In genomic region chr15:64132217-64132616, GRCh38 we compare ENCODE assay signal across 14 cellular contexts.
"Had no signal": no experiment of that assay in that cellular context is flagged by ENCODE, and none has a peak within 500 bp of the region (broad histone marks: within the 10 kb centered on the region; RNA-seq: fewer than 3 reads in every experiment).

No MANE protein-coding gene starts in this region.

- H3K27me3 ChIP-seq: breast epithelium, neutrophil, pancreas, sigmoid colon, tibial artery had no signal

- H3K4me1 Mint-ChIP-seq: stimulated activated effector memory CD8-positive, alpha-beta T cell treated with anti-CD3 and anti-CD28 coated beads, Interleukin-12 subunit alpha, Interleukin-12 subunit beta, amount 100 ng/mL, for 72 hours had no signal

- H3K9me3 ChIP-seq: breast epithelium, neutrophil, pancreas, sigmoid colon, tibial artery had no signal

- H3K4me3 ChIP-seq: breast epithelium, pancreas, sigmoid colon, tibial artery had no signal

- ATAC-seq: effector memory CD8-positive, alpha-beta T cell; naive thymus-derived CD4-positive, alpha-beta T cell; pancreas; stimulated activated effector memory CD8-positive, alpha-beta T cell treated with anti-CD3 and anti-CD28 coated beads, Interleukin-12 subunit alpha, Interleukin-12 subunit beta, amount 100 ng/mL, for 72 hours had no signal

- H3K4me3 Mint-ChIP-seq: effector memory CD8-positive, alpha-beta T cell; naive thymus-derived CD4-positive, alpha-beta T cell; stimulated activated effector memory CD8-positive, alpha-beta T cell treated with anti-CD3 and anti-CD28 coated beads, Interleukin-12 subunit alpha, Interleukin-12 subunit beta, amount 100 ng/mL, for 72 hours had no signal

- H3K9me3 Mint-ChIP-seq: effector memory CD8-positive, alpha-beta T cell; naive thymus-derived CD4-positive, alpha-beta T cell; stimulated activated effector memory CD8-positive, alpha-beta T cell treated with anti-CD3 and anti-CD28 coated beads, Interleukin-12 subunit alpha, Interleukin-12 subunit beta, amount 100 ng/mL, for 72 hours had no signal

- H3K27ac ChIP-seq: breast epithelium, neutrophil, pancreas, sigmoid colon, tibial artery had no signal

- H3K4me1 ChIP-seq: breast epithelium, pancreas, tibial artery had no signal

- H3K27me3 Mint-ChIP-seq: effector memory CD8-positive, alpha-beta T cell; naive thymus-derived CD4-positive, alpha-beta T cell had no signal

- DNase-seq: activated CD4-positive, alpha-beta T cell treated with anti-CD3 and anti-CD28 coated beads, Interleukin-2, amount 50 U/mL, for 4 hours; activated naive CD4-positive, alpha-beta T cell; dermis blood vessel endothelial cell; effector memory CD8-positive, alpha-beta T cell; islet precursor cell; naive thymus-derived CD4-positive, alpha-beta T cell; pancreas; sigmoid colon; stimulated activated CD4-positive, alpha-beta T cell treated with anti-CD3 and anti-CD28 coated beads, Interleukin-4, amount 100 ng/mL, for 24 hours; SW 1271; tibial artery had no signal

- H3K27ac Mint-ChIP-seq: stimulated activated effector memory CD8-positive, alpha-beta T cell treated with anti-CD3 and anti-CD28 coated beads, Interleukin-12 subunit alpha, Interleukin-12 subunit beta, amount 100 ng/mL, for 72 hours had no signal
